ENCODE assay signal across 36 cellular contexts in the genomic region with DNA sequence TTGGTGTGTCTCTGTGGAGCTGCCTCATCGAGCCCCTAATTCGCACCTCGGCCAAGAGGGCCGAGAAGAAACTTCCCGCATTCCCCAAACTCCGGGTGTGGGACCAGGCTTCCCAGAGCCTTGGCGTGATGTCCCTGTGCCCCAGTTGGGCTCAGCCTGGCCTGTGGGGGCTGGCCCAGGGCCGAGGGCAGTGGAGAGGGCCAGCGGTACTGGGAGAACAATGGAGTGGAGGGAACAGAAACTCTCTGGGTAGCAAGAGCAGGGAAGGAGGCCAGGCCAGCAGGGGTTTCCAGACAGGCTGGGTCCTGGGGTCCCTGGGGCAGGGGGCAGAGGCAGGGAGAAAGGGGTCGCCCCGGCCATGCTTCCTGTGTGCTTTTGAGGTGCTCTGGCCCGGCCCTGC. TPM values are rescaled to one million over a fixed set of nuclear protein-coding genes. Genes with fewer than 3 reads are reported as not detected.
"Had no signal": no experiment of that assay in that cellular context is flagged by ENCODE, and none has a peak within 500 bp of the region (broad histone marks: within the 10 kb centered on the region; RNA-seq: fewer than 3 reads in every experiment).

No MANE protein-coding gene starts in this region.

- H3K27me3 ChIP-seq: Peyer's patch, SJSA1 had no signal

- H3K4me1 ChIP-seq: SJSA1 had no signal

- H3K27ac ChIP-seq: adrenal gland, Peyer's patch, SJSA1, VCaP had no signal

- ATAC-seq: activated naive CD4-positive, alpha-beta T cell treated with anti-CD3 and anti-CD28 coated beads, Interleukin-2, amount 50 U/mL, for 72 hours; activated T-cell treated with anti-CD3 and anti-CD28 coated beads, Interleukin-2, amount 50 U/mL, for 4 hours; PC-3 had no signal

- H3K4me3 ChIP-seq: adrenal gland, Peyer's patch, SJSA1 had no signal

- H3K9me3 ChIP-seq: adrenal gland, Peyer's patch, SJSA1 had no signal

- DNase-seq: activated B cell treated with CpG ODN at 0.5 μM for 24 hours; activated CD4-positive, alpha-beta memory T cell treated with anti-CD3 and anti-CD28 coated beads for 36 hours; activated CD4-positive, alpha-beta T cell treated with anti-CD3 and anti-CD28 coated beads for 4 hours; activated CD4-positive, alpha-beta T cell treated with anti-CD3 and anti-CD28 coated beads, Interleukin-2, amount 50 U/mL, for 1 hour; activated CD4-positive, CD25-positive, alpha-beta regulatory T cell treated with anti-CD3 and anti-CD28 coated beads, Interleukin-2, amount 50 U/mL, for 72 hours; activated CD8-positive, alpha-beta memory T cell treated with anti-CD3 and anti-CD28 coated beads, Interleukin-2, amount 50 U/mL, for 4 hours; activated gamma-delta T cell treated with Interleukin-2 at 50 U/mL for 16 hours; activated naive CD4-positive, alpha-beta T cell treated with anti-CD3 and anti-CD28 coated beads for 36 hours; activated T-cell treated with anti-CD3 and anti-CD28 coated beads for 4 hours; activated T-cell treated with anti-CD3 and anti-CD28 coated beads, Interleukin-2, amount 50 U/mL, for 4 hours; adrenal gland; cerebellar nuclear complex; MM.1S; MV-4-11; NCI-H1092; NCI-H1436 treated with DMSO at 0.1 percent for 48 hours; NCI-H1694 treated with DMSO at 0.1 percent for 48 hours; NCI-H2029; NCI-H510A; NCI-H526; NCI-H748 treated with DMSO at 0.1 percent for 48 hours; NK-92 treated with Interleukin-12 subunit alpha and Interleukin-12 subunit beta, amount 100 ng/mL, for 24 hours; PC-3; Peyer's patch; RPMI8226; SHP77 treated with DMSO at 0.1 percent for 48 hours; SW 1271; T-helper 1 cell; T-helper 2 cell; T-helper 9 cell had no signal

- H3K36me3 ChIP-seq: adrenal gland, Peyer's patch, SJSA1 had no signal

RNA-seq across cellular contexts. Expression of a gene that starts 16.0 kb away (rescaled TPM):
- total RNA-seq: activated B cell treated with CpG ODN at 0.5 μM for 24 hours; activated CD4-positive, alpha-beta memory T cell treated with anti-CD3 and anti-CD28 coated beads for 36 hours; activated naive CD4-positive, alpha-beta T cell treated with anti-CD3 and anti-CD28 coated beads for 36 hours; activated naive CD4-positive, alpha-beta T cell treated with anti-CD3 and anti-CD28 coated beads, Interleukin-2, amount 50 U/mL, for 72 hours; activated T-cell treated with anti-CD3 and anti-CD28 coated beads, Interleukin-2, amount 50 U/mL, for 4 hours; activated T-helper 1 cell treated with anti-CD3 and anti-CD28 coated beads, Interleukin-12 subunit alpha, Interleukin-12 subunit beta, Interleukin-2, Interleukin-4 antibody, amounts not matched to agents 30 ng/mL and 10 ng/mL and 1 ng/mL, durations not matched to agents 14 hours and 24 hours and 36 hours; adrenal gland; bronchial epithelial cell; LHCN-M2; PC-3; Peyer's patch; SJSA1 had no signal

RNA-seq across cellular contexts. Expression of a gene that starts 46.2 kb away (rescaled TPM):
- total RNA-seq: activated B cell treated with CpG ODN at 0.5 μM for 24 hours; activated T-helper 1 cell treated with anti-CD3 and anti-CD28 coated beads, Interleukin-12 subunit alpha, Interleukin-12 subunit beta, Interleukin-2, Interleukin-4 antibody, amounts not matched to agents 30 ng/mL and 10 ng/mL and 1 ng/mL, durations not matched to agents 14 hours and 24 hours and 36 hours had no signal
